ENCODE assay signal across 24 cellular contexts in genomic region chr18:23471486-23471885, GRCh38.
"Had no signal": no experiment of that assay in that cellular context is flagged by ENCODE, and none has a peak within 500 bp of the region (broad histone marks: within the 10 kb centered on the region; RNA-seq: fewer than 3 reads in every experiment).

No MANE protein-coding gene starts in this region.

- H3K4me3 ChIP-seq: colonic mucosa, esophagus muscularis mucosa, gastrocnemius medialis, heart right ventricle, hepatocyte, left lung, lower lobe of right lung had no signal

- ATAC-seq: effector memory CD8-positive, alpha-beta T cell; foreskin keratinocyte; gastrocnemius medialis; heart right ventricle; left lung; left ventricle myocardium superior had no signal

- H3K27me3 ChIP-seq: colonic mucosa, esophagus muscularis mucosa, foreskin keratinocyte, gastrocnemius medialis, heart right ventricle, hepatocyte, left lung had no signal

- H3K9me3 ChIP-seq: colonic mucosa, esophagus muscularis mucosa, gastrocnemius medialis, heart right ventricle, left lung, lower lobe of right lung had no signal

- FAIRE-seq: endometrium, kidney had no signal

- H2AFZ ChIP-seq: hepatocyte had no signal

- H3K4me1 ChIP-seq: colonic mucosa, foreskin keratinocyte, gastrocnemius medialis, left lung, lower lobe of right lung had no signal

- H3K4me2 ChIP-seq: hepatocyte had no signal

- H3K27ac ChIP-seq: colonic mucosa, epithelial cell of prostate, esophagus muscularis mucosa, foreskin keratinocyte, gastrocnemius medialis, heart right ventricle, hepatocyte, left lung, lower lobe of right lung had no signal

- DNase-seq: colonic mucosa; cortex of kidney; effector CD8-positive, alpha-beta T cell; effector memory CD8-positive, alpha-beta T cell; endodermal cell; erythroblast; foreskin keratinocyte; gastrocnemius medialis; glutamatergic neuron; heart right ventricle; hypothalamus; immature natural killer cell; islet precursor cell; kidney; kidney glomerular epithelial cell; left lung; left ventricle myocardium superior; lower lobe of right lung; mesendoderm; midbrain had no signal
